ENCODE assay signal across 12 cellular contexts in the genomic region with DNA sequence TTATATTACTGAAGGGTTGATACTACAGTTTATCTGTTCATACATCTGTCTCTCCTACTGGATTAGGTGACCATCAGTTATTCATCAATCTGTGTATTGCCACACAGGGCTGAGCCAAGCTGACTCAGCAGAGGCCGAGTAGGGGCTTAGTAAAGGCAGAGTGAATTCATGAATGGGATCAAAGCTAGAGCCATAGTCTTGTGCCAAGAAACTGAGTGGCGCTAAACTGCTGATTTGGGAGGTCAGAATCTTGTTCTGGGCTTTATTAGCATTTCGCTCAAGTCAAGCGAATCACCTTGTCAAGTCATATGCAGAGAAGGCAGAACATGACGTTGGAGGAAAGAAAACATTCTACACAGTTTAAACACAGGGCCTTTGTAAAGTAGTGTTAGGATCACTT. TPM values are rescaled to one million over a fixed set of nuclear protein-coding genes. Genes with fewer than 3 reads are reported as not detected.
DNase-seq lines count a peak whose midpoint lies in the region; ATAC-seq lines count a peak whose summit lies in the region.
"Had no signal": no experiment of that assay in that cellular context is flagged by ENCODE, and none has a peak within 500 bp of the region (broad histone marks: within the 10 kb centered on the region; RNA-seq: fewer than 3 reads in every experiment).

No MANE protein-coding gene starts in this region.

- no peak overlapping the region for H2AFZ ChIP-seq in mesenchymal stem cell (ENCODE audit: low read depth, low read length)
- no peak overlapping the region for H2AFZ ChIP-seq in Karpas-422 (ENCODE audit: low read length)

- H3K27me3 ChIP-seq in mesenchymal stem cell (ENCODE audit: control insufficient read depth in 1 of 2, insufficient read depth in 1 of 2, low read length in 2 of 2) (no peaks in the 10 kb centered on the region), Karpas-422 (ENCODE audit: low read length) (no peaks in the 10 kb centered on the region)
- H3K27me3 ChIP-seq: BE2C had no signal

- H3K23ac ChIP-seq in mesenchymal stem cell (ENCODE audit: low read length in 2 of 2): no peak overlapping the region

- WGBS in mesenchymal stem cell: 92% methylated on average over 4 of the region's 5 CpGs

- H3K4me1 ChIP-seq in mesenchymal stem cell (ENCODE audit: control insufficient read depth, insufficient read depth, low read depth, low read length) (peaks cover 4% of the 10 kb centered on the region), Karpas-422 (ENCODE audit: low read length) (no peaks in the 10 kb centered on the region)
- H3K4me1 ChIP-seq: BE2C had no signal

- H3K9ac ChIP-seq in mesenchymal stem cell (ENCODE audit: low read length) (no peak overlapping the region), Karpas-422 (ENCODE audit: low read length) (no peak overlapping the region)

- H2BK5ac ChIP-seq in mesenchymal stem cell (ENCODE audit: low read depth, low read length, poor library complexity, severe bottlenecking): no peak overlapping the region

- no peak overlapping the region for H2BK120ac ChIP-seq in mesenchymal stem cell (ENCODE audit: low read depth, low read length)

- no peaks in the 10 kb centered on the region for H3K79me2 ChIP-seq in Karpas-422 (ENCODE audit: low read length)

- no peak overlapping the region for H3K4me3 ChIP-seq in mesenchymal stem cell (ENCODE audit: insufficient read depth in 1 of 2, low read depth in 1 of 2, low read length in 2 of 2)
- H3K4me3 ChIP-seq in Karpas-422 (ENCODE audit: low read length): no peak overlapping the region

- ATAC-seq in GM19397 (IDR thresholded peaks at IDR 0.05; ENCODE audit: unreplicated experiment): no peak
- ATAC-seq: activated CD8-positive, alpha-beta memory T cell treated with anti-CD3 and anti-CD28 coated beads, Interleukin-2, amount 10 ng/mL, durations not matched to agents 7 days and 5 days had no signal

- H3K4ac ChIP-seq in mesenchymal stem cell (ENCODE audit: low read depth in 1 of 2, low read length in 2 of 2): no peak overlapping the region

- no peaks in the 10 kb centered on the region for H3K9me2 ChIP-seq in Karpas-422 (replicated peaks; ENCODE audit: insufficient read depth, low read length)

- DNase-seq in Ammon's horn (ENCODE audit: low spot score) (peak; percentile 24), RPMI7951 (ENCODE audit: low read depth) (peak; percentile 23), fibroblast of gingiva (ENCODE audit: low read depth) (peak; percentile 27), mesenchymal stem cell (peak; percentile 33), ureter (ENCODE audit: low spot score) (no peak), NOMO-1 treated with dmso at 0.1 percent for 144 hours (lab: John Stamatoyannopoulos, UW; ENCODE audit: unreplicated experiment) (no peak), Karpas-422 (no peak)
- DNase-seq: activated CD8-positive, alpha-beta memory T cell treated with anti-CD3 and anti-CD28 coated beads, Interleukin-2, amount 10 ng/mL, durations not matched to agents 7 days and 5 days; BE2C; NCI-H446; stimulated activated CD8-positive, alpha-beta memory T cell treated with anti-CD3 and anti-CD28 coated beads, Interleukin-4, amount 100 ng/mL, for 48 hours had no signal

- no peaks in the 10 kb centered on the region for H4K20me1 ChIP-seq in Karpas-422 (ENCODE audit: insufficient read depth, low read depth, low read length)

- H4K91ac ChIP-seq in mesenchymal stem cell (ENCODE audit: low read length): no peak overlapping the region

- H3K18ac ChIP-seq in mesenchymal stem cell (ENCODE audit: low read depth in 1 of 2, low read length in 2 of 2): no peak overlapping the region

- peak overlapping the region; percentile 24 for H3K27ac ChIP-seq in mesenchymal stem cell (ENCODE audit: low read length, poor library complexity, severe bottlenecking)
- H3K27ac ChIP-seq in Karpas-422 (ENCODE audit: low read length): no peak overlapping the region

- H3K4me2 ChIP-seq in mesenchymal stem cell (ENCODE audit: low read length, poor library complexity, severe bottlenecking) (no peak overlapping the region), Karpas-422 (ENCODE audit: low read depth, low read length, poor library complexity, severe bottlenecking) (no peak overlapping the region)

- H2AK5ac ChIP-seq in mesenchymal stem cell (ENCODE audit: low read length, severe bottlenecking): no peak overlapping the region

- no peak overlapping the region for H3K14ac ChIP-seq in mesenchymal stem cell (ENCODE audit: low read length in 2 of 2)

- peaks cover 14% of the 10 kb centered on the region for H3K79me1 ChIP-seq in mesenchymal stem cell (replicated peaks; ENCODE audit: low read length, poor library complexity, severe bottlenecking)

- H3K9me3 ChIP-seq in mesenchymal stem cell (ENCODE audit: control insufficient read depth, low read length): no peaks in the 10 kb centered on the region
- no peaks in the 10 kb centered on the region for H3K9me3 ChIP-seq in Karpas-422 (ENCODE audit: low read length)
- H3K9me3 ChIP-seq: BE2C had no signal

- H2BK15ac ChIP-seq in mesenchymal stem cell (ENCODE audit: low read depth, poor library complexity, severe bottlenecking): no peak overlapping the region

- no peak overlapping the region for H2BK12ac ChIP-seq in mesenchymal stem cell (ENCODE audit: low read length in 2 of 2)

- no peak overlapping the region for H4K8ac ChIP-seq in mesenchymal stem cell (ENCODE audit: low read length)

- H3K36me3 ChIP-seq in mesenchymal stem cell (ENCODE audit: control insufficient read depth in 1 of 2, insufficient read depth in 2 of 2, low read depth in 1 of 2, low read length in 2 of 2) (peaks cover 14 to 42% of the 10 kb centered on the region in 2 experiments), Karpas-422 (ENCODE audit: insufficient read depth, low read length) (no peaks in the 10 kb centered on the region)
- H3K36me3 ChIP-seq: BE2C had no signal

RNA-seq across cellular contexts. Expression of gene SOCS6, which starts 34.1 kb away (rescaled TPM):
- 20.1 and 27.6 TPM in 2 replicates for total RNA-seq in RPMI7951 (2014; rRNA removed; shearing (Covaris generic))
- polyA plus RNA-seq in mesenchymal stem cell (2013, experiment 1 of 2): 14.7 TPM
- 13.9 TPM for polyA plus RNA-seq in mesenchymal stem cell (2013, experiment 2 of 2)
- total RNA-seq in ureter: 19.9 TPM
- total RNA-seq in Karpas-422 (2014; rRNA removed; shearing (Covaris generic); ENCODE audit: low replicate concordance): not detected in 2 replicates

Comparison
In these comparisons a context has a peak if more than half of its experiments do, and no peak if none do; other contexts are left out.
1. DNase-seq: peak in Ammon's horn (single experiment), RPMI7951 (single experiment), fibroblast of gingiva (single experiment) and mesenchymal stem cell (single experiment); none in ureter (single experiment), NOMO-1 treated with dmso at 0.1 percent for 144 hours (single experiment) and Karpas-422 (single experiment).
2. RNA of gene SOCS6, which starts 34.1 kb away (total RNA-seq): 20.1 to 27.6 TPM in RPMI7951 and 19.9 TPM in ureter (single experiment); not detected in Karpas-422; every median in the first group is over 10 times any median in the second.